In the genomic region with DNA sequence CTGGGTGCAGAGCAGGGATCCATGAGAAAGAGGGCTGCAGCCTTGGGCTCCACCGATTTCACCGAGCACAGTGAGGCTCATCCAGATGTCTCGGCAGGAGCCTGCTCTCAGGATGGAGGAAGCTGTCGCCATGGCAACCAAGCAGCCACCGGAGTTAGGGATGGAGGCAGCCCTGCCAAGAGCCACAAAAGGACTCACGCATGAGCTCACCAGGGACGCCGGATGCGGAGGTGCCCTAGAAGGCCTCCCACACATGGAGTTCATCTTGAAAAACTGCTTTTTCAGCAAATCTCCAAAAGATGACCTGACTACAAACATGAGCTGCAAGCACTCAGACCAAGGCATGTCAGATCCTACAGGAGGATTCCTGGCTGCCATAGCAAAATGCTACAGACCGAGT, we compare ENCODE assay signal across 1 cellular context.
TF ChIP-seq lines count a peak whose summit lies in the region.

No MANE protein-coding gene starts in this region.

TF ChIP-seq in K562, 482 proteins besides CTCF, POLR2A, EP300 and RAD21 (continued from another document):
- TF ChIP-seq MCM5 (IDR thresholded peaks at IDR 0.05; ENCODE audit: low read depth) (no peak), RCOR1 (IDR thresholded peaks at IDR 0.05; ENCODE audit: borderline replicate concordance in 1 of 2, low read depth in 2 of 2, low read length in 2 of 2) (0 out of 4 replicates have a peak, but pooled peaks of 1 of the 2 experiments have one; percentile 31), ZNF212 (CRISPR knock-in tag; IDR thresholded peaks at IDR 0.05) (no peak), CTBP1 (IDR thresholded peaks at IDR 0.05; ENCODE audit: borderline replicate concordance) (peak; percentile 44; the same call in 1 of the 2 replicates), ZNF143 (CRISPR knock-in tag; IDR thresholded peaks at IDR 0.05) (no peak), JUNB (CRISPR knock-in tag; conservative IDR thresholded peaks at IDR 0.05) (no peak), CBX8 (IDR thresholded peaks at IDR 0.05; ENCODE audit: borderline replicate concordance, extremely low read depth, low read depth, low read length, poor library complexity, severe bottlenecking) (no peak), ZNF551 (CRISPR knock-in tag; IDR thresholded peaks at IDR 0.05) (no peak), POLR3A (IDR thresholded peaks at IDR 0.05; ENCODE audit: borderline replicate concordance, extremely low read depth, insufficient read depth, insufficient read length) (no peak), RBFOX2 (IDR thresholded peaks at IDR 0.05; ENCODE audit: low read depth, low read length) (no peak), ZNF707 (CRISPR knock-in tag; conservative IDR thresholded peaks at IDR 0.05) (no peak), SMARCA5 (IDR thresholded peaks at IDR 0.05) (no peak), CEBPG (CRISPR knock-in tag; IDR thresholded peaks at IDR 0.05) (no peak), CEBPG (tag; conservative IDR thresholded peaks at IDR 0.05 in 1 of 2, IDR thresholded peaks at IDR 0.05 in 1 of 2) (no peak), DDX20 (tag; IDR thresholded peaks at IDR 0.05; ENCODE audit: low read depth) (no peak), ZNF584 (CRISPR knock-in tag; IDR thresholded peaks at IDR 0.05; ENCODE audit: low read depth) (no peak), C11orf30 (IDR thresholded peaks at IDR 0.05; ENCODE audit: low read depth) (peak; percentile 6; the same call in 1 of the 2 replicates), HSF4 (CRISPR knock-in tag; IDR thresholded peaks at IDR 0.05; ENCODE audit: borderline replicate concordance) (no peak), HMGN3 (IDR thresholded peaks at IDR 0.05; ENCODE audit: borderline replicate concordance, extremely low read depth, insufficient read length, low read depth, low read length) (no peak), MAFG (tag; conservative IDR thresholded peaks at IDR 0.05) (peak; percentile 36; the same call in 1 of the 2 replicates), RFX1 (IDR thresholded peaks at IDR 0.05) (peak; percentile 88), SETDB1 (IDR thresholded peaks at IDR 0.05; ENCODE audit: low read length) (no peak), ADNP (tag; IDR thresholded peaks at IDR 0.05) (no peak)
- TF ChIP-seq, protein P1, sequence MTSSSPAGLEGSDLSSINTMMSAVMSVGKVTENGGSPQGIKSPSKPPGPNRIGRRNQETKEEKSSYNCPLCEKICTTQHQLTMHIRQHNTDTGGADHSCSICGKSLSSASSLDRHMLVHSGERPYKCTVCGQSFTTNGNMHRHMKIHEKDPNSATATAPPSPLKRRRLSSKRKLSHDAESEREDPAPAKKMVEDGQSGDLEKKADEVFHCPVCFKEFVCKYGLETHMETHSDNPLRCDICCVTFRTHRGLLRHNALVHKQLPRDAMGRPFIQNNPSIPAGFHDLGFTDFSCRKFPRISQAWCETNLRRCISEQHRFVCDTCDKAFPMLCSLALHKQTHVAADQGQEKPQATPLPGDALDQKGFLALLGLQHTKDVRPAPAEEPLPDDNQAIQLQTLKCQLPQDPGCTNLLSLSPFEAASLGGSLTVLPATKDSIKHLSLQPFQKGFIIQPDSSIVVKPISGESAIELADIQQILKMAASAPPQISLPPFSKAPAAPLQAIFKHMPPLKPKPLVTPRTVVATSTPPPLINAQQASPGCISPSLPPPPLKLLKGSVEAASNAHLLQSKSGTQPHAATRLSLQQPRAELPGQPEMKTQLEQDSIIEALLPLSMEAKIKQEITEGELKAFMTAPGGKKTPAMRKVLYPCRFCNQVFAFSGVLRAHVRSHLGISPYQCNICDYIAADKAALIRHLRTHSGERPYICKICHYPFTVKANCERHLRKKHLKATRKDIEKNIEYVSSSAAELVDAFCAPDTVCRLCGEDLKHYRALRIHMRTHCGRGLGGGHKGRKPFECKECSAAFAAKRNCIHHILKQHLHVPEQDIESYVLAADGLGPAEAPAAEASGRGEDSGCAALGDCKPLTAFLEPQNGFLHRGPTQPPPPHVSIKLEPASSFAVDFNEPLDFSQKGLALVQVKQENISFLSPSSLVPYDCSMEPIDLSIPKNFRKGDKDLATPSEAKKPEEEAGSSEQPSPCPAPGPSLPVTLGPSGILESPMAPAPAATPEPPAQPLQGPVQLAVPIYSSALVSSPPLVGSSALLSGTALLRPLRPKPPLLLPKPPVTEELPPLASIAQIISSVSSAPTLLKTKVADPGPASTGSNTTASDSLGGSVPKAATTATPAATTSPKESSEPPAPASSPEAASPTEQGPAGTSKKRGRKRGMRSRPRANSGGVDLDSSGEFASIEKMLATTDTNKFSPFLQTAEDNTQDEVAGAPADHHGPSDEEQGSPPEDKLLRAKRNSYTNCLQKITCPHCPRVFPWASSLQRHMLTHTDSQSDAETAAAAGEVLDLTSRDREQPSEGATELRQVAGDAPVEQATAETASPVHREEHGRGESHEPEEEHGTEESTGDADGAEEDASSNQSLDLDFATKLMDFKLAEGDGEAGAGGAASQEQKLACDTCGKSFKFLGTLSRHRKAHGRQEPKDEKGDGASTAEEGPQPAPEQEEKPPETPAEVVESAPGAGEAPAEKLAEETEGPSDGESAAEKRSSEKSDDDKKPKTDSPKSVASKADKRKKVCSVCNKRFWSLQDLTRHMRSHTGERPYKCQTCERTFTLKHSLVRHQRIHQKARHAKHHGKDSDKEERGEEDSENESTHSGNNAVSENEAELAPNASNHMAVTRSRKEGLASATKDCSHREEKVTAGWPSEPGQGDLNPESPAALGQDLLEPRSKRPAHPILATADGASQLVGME (CRISPR knock-in tag; IDR thresholded peaks at IDR 0.05) = no peak
- TF ChIP-seq, protein P2, sequence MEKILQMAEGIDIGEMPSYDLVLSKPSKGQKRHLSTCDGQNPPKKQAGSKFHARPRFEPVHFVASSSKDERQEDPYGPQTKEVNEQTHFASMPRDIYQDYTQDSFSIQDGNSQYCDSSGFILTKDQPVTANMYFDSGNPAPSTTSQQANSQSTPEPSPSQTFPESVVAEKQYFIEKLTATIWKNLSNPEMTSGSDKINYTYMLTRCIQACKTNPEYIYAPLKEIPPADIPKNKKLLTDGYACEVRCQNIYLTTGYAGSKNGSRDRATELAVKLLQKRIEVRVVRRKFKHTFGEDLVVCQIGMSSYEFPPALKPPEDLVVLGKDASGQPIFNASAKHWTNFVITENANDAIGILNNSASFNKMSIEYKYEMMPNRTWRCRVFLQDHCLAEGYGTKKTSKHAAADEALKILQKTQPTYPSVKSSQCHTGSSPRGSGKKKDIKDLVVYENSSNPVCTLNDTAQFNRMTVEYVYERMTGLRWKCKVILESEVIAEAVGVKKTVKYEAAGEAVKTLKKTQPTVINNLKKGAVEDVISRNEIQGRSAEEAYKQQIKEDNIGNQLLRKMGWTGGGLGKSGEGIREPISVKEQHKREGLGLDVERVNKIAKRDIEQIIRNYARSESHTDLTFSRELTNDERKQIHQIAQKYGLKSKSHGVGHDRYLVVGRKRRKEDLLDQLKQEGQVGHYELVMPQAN (IDR thresholded peaks at IDR 0.05; ENCODE audit: borderline replicate concordance) = no peak
- TF ChIP-seq, protein P3, sequence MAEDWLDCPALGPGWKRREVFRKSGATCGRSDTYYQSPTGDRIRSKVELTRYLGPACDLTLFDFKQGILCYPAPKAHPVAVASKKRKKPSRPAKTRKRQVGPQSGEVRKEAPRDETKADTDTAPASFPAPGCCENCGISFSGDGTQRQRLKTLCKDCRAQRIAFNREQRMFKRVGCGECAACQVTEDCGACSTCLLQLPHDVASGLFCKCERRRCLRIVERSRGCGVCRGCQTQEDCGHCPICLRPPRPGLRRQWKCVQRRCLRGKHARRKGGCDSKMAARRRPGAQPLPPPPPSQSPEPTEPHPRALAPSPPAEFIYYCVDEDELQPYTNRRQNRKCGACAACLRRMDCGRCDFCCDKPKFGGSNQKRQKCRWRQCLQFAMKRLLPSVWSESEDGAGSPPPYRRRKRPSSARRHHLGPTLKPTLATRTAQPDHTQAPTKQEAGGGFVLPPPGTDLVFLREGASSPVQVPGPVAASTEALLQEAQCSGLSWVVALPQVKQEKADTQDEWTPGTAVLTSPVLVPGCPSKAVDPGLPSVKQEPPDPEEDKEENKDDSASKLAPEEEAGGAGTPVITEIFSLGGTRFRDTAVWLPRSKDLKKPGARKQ (CRISPR knock-in tag; IDR thresholded peaks at IDR 0.05) = no peak
- TF ChIP-seq, protein P4, sequence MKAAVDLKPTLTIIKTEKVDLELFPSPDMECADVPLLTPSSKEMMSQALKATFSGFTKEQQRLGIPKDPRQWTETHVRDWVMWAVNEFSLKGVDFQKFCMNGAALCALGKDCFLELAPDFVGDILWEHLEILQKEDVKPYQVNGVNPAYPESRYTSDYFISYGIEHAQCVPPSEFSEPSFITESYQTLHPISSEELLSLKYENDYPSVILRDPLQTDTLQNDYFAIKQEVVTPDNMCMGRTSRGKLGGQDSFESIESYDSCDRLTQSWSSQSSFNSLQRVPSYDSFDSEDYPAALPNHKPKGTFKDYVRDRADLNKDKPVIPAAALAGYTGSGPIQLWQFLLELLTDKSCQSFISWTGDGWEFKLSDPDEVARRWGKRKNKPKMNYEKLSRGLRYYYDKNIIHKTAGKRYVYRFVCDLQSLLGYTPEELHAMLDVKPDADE (conservative IDR thresholded peaks at IDR 0.05; ENCODE audit: control insufficient read depth, low read depth, low read length) = no peak
- TF ChIP-seq, protein P5, sequence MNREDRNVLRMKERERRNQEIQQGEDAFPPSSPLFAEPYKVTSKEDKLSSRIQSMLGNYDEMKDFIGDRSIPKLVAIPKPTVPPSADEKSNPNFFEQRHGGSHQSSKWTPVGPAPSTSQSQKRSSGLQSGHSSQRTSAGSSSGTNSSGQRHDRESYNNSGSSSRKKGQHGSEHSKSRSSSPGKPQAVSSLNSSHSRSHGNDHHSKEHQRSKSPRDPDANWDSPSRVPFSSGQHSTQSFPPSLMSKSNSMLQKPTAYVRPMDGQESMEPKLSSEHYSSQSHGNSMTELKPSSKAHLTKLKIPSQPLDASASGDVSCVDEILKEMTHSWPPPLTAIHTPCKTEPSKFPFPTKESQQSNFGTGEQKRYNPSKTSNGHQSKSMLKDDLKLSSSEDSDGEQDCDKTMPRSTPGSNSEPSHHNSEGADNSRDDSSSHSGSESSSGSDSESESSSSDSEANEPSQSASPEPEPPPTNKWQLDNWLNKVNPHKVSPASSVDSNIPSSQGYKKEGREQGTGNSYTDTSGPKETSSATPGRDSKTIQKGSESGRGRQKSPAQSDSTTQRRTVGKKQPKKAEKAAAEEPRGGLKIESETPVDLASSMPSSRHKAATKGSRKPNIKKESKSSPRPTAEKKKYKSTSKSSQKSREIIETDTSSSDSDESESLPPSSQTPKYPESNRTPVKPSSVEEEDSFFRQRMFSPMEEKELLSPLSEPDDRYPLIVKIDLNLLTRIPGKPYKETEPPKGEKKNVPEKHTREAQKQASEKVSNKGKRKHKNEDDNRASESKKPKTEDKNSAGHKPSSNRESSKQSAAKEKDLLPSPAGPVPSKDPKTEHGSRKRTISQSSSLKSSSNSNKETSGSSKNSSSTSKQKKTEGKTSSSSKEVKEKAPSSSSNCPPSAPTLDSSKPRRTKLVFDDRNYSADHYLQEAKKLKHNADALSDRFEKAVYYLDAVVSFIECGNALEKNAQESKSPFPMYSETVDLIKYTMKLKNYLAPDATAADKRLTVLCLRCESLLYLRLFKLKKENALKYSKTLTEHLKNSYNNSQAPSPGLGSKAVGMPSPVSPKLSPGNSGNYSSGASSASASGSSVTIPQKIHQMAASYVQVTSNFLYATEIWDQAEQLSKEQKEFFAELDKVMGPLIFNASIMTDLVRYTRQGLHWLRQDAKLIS (CRISPR knock-in tag; IDR thresholded peaks at IDR 0.05) = no peak
- TF ChIP-seq, protein P6, sequence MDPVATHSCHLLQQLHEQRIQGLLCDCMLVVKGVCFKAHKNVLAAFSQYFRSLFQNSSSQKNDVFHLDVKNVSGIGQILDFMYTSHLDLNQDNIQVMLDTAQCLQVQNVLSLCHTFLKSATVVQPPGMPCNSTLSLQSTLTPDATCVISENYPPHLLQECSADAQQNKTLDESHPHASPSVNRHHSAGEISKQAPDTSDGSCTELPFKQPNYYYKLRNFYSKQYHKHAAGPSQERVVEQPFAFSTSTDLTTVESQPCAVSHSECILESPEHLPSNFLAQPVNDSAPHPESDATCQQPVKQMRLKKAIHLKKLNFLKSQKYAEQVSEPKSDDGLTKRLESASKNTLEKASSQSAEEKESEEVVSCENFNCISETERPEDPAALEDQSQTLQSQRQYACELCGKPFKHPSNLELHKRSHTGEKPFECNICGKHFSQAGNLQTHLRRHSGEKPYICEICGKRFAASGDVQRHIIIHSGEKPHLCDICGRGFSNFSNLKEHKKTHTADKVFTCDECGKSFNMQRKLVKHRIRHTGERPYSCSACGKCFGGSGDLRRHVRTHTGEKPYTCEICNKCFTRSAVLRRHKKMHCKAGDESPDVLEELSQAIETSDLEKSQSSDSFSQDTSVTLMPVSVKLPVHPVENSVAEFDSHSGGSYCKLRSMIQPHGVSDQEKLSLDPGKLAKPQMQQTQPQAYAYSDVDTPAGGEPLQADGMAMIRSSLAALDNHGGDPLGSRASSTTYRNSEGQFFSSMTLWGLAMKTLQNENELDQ (CRISPR knock-in tag; IDR thresholded peaks at IDR 0.05; ENCODE audit: borderline replicate concordance) = no peak
- TF ChIP-seq, protein P7, sequence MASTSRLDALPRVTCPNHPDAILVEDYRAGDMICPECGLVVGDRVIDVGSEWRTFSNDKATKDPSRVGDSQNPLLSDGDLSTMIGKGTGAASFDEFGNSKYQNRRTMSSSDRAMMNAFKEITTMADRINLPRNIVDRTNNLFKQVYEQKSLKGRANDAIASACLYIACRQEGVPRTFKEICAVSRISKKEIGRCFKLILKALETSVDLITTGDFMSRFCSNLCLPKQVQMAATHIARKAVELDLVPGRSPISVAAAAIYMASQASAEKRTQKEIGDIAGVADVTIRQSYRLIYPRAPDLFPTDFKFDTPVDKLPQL (IDR thresholded peaks at IDR 0.05; ENCODE audit: extremely low read depth, insufficient read length) = no peak
- TF ChIP-seq, protein P8, sequence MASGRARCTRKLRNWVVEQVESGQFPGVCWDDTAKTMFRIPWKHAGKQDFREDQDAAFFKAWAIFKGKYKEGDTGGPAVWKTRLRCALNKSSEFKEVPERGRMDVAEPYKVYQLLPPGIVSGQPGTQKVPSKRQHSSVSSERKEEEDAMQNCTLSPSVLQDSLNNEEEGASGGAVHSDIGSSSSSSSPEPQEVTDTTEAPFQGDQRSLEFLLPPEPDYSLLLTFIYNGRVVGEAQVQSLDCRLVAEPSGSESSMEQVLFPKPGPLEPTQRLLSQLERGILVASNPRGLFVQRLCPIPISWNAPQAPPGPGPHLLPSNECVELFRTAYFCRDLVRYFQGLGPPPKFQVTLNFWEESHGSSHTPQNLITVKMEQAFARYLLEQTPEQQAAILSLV (tag; IDR thresholded peaks at IDR 0.05) = no peak
- TF ChIP-seq, protein P9, sequence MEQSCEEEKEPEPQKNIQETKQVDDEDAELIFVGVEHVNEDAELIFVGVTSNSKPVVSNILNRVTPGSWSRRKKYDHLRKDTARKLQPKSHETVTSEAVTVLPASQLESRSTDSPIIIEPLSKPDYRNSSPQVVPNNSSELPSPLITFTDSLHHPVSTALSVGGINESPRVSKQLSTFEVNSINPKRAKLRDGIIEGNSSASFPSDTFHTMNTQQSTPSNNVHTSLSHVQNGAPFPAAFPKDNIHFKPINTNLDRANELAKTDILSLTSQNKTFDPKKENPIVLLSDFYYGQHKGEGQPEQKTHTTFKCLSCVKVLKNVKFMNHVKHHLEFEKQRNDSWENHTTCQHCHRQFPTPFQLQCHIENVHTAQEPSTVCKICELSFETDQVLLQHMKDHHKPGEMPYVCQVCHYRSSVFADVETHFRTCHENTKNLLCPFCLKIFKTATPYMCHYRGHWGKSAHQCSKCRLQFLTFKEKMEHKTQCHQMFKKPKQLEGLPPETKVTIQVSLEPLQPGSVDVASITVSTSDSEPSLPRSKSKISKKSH (CRISPR knock-in tag; IDR thresholded peaks at IDR 0.05) = no peak
